Comparison of ENCODE assay signal across 27 cellular contexts in the genomic region with DNA sequence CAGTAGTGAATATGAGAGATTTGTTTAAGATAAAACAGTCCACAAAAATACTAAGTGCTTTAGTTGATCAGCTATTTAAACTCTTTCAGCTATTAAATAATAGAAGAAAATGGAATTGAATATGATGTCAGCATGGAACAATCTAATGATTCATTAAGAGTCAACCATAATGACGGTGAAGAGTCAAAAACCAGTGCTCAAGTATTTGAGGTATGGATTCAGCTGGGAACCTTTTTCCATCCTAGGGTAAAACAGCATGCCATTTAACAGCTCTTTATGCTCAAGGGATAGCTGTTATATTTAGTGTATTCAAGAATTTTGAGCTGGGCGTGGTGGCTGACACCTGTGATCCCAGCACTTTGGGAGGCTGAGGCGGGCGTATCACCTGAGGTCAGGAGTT. TPM values are rescaled to one million over a fixed set of nuclear protein-coding genes. Genes with fewer than 3 reads are reported as not detected.
DNase-seq lines count a peak whose midpoint lies in the region; TF ChIP-seq lines count a peak whose summit lies in the region.
"Had no signal": no experiment of that assay in that cellular context is flagged by ENCODE, and none has a peak within 500 bp of the region (broad histone marks: within the 10 kb centered on the region; RNA-seq: fewer than 3 reads in every experiment).

No MANE protein-coding gene starts in this region.

- H2BK5ac ChIP-seq in mesendoderm (ENCODE audit: low read length), result no peak overlapping the region

- H4K20me1 ChIP-seq in SK-N-SH (ENCODE audit: insufficient read depth), result no peaks in the 10 kb centered on the region

- H3K4me3 ChIP-seq in epithelial cell of esophagus (ENCODE audit: low read length) (no peak overlapping the region), mesendoderm (ENCODE audit: low read length) (no peak overlapping the region), breast epithelium (no peak overlapping the region), SK-N-SH (ENCODE audit: low read depth in 2 of 2, low read length in 1 of 2) (no peak overlapping the region)
- H3K4me3 ChIP-seq: hepatocyte, ovary, Peyer's patch, skin epidermis, suprapubic skin had no signal

- intact Hi-C loops in breast epithelium (cut with DNase I; ENCODE audit: low total_unique reads), result no loop called here

- no peak overlapping the region for H3K56ac ChIP-seq in mesendoderm (ENCODE audit: low read length)

- DNase-seq in EH (ENCODE audit: low read depth) (peak; percentile 64), RKO (ENCODE audit: low spot score) (peak; percentile 42), epithelial cell of esophagus (ENCODE audit: low read depth) (peak; percentile 46), mesendoderm (peak; percentile 16), breast epithelium (ENCODE audit: low spot score in 2 of 2) (no peak), SK-N-SH (no peak), OCI-M1 (lab: John Stamatoyannopoulos, UW) (no peak)
- DNase-seq in stimulated activated CD4-positive, alpha-beta T cell treated with anti-CD3 and anti-CD28 coated beads, Interleukin-4, amount 100 ng/mL, for 4 hours, result no peak
- DNase-seq: activated CD4-positive, alpha-beta T cell treated with anti-CD3 and anti-CD28 coated beads, Interleukin-2, amount 10 ng/mL, durations not matched to agents 24 days and 14 days; activated effector memory CD4-positive, alpha-beta T cell treated with Interleukin-2 at 50 U/mL for 16 hours; aorta; BE2C; CD8-positive, alpha-beta memory T cell; endodermal cell; H7; mammary epithelial cell; NCI-H1048; NCI-H2107; ovary; Peyer's patch; SIG-M5; stimulated activated naive CD4-positive, alpha-beta T cell; SW 1271; T-helper 9 cell had no signal

- no peak overlapping the region for H2BK15ac ChIP-seq in mesendoderm (replicated peaks; ENCODE audit: low read depth)

- H3K9me2 ChIP-seq in SK-N-SH, result no peaks in the 10 kb centered on the region

- TF ChIP-seq CTCF in epithelial cell of esophagus (IDR thresholded peaks at IDR 0.05; ENCODE audit: insufficient read depth, low read depth, low read length, missing control alignments) (no peak), breast epithelium (IDR thresholded peaks at IDR 0.05) (no peak), SK-N-SH (IDR thresholded peaks at IDR 0.05) (no peak)

- H4K5ac ChIP-seq in mesendoderm (ENCODE audit: low read length), result no peak overlapping the region

- no peak overlapping the region for H2BK120ac ChIP-seq in mesendoderm (ENCODE audit: low read depth, low read length)

- H4K8ac ChIP-seq in mesendoderm (ENCODE audit: low read depth, low read length), result no peak overlapping the region

- no peak for TF ChIP-seq EP300 in SK-N-SH (IDR thresholded peaks at IDR 0.05; ENCODE audit: borderline replicate concordance in 1 of 2, low read depth in 1 of 2, low read length in 1 of 2)

- H3K27ac ChIP-seq in mesendoderm (ENCODE audit: low read depth, low read length), result no peak overlapping the region
- no peak overlapping the region for H3K27ac ChIP-seq in breast epithelium
- H3K27ac ChIP-seq in SK-N-SH (ENCODE audit: low read depth in 2 of 2, low read length in 1 of 2), result no peak overlapping the region
- H3K27ac ChIP-seq: hepatocyte, ovary, Peyer's patch, skin epidermis, suprapubic skin had no signal

- H3K4me1 ChIP-seq in mesendoderm (ENCODE audit: control insufficient read depth, low read depth, low read length) (no peaks in the 10 kb centered on the region), breast epithelium (no peaks in the 10 kb centered on the region), SK-N-SH (ENCODE audit: control insufficient read depth in 1 of 2, insufficient read depth in 2 of 2, low read depth in 1 of 2, low read length in 1 of 2) (peaks cover 0 to 6% of the 10 kb centered on the region in 2 experiments; a peak in 1 of 4 replicates)
- H3K4me1 ChIP-seq: BE2C, Peyer's patch, suprapubic skin had no signal

- H2AK5ac ChIP-seq in mesendoderm (ENCODE audit: low read length), result no peak overlapping the region

- peaks cover 3% of the 10 kb centered on the region for H3F3A ChIP-seq in SK-N-SH (replicated peaks; ENCODE audit: insufficient read depth)

- H3K27me3 ChIP-seq in mesendoderm (ENCODE audit: insufficient read depth, low read length, poor library complexity) (no peaks in the 10 kb centered on the region), breast epithelium (no peaks in the 10 kb centered on the region), SK-N-SH (ENCODE audit: insufficient read depth) (no peaks in the 10 kb centered on the region)
- H3K27me3 ChIP-seq: BE2C, hepatocyte, ovary, Peyer's patch, suprapubic skin had no signal

- no peak overlapping the region for H2AFZ ChIP-seq in SK-N-SH (ENCODE audit: low read depth)
- H2AFZ ChIP-seq: hepatocyte had no signal

- no peak overlapping the region for H3K4ac ChIP-seq in mesendoderm (ENCODE audit: low read depth, low read length)

- H3K9me3 ChIP-seq in breast epithelium, result no peaks in the 10 kb centered on the region
- H3K9me3 ChIP-seq in SK-N-SH, result no peaks in the 10 kb centered on the region; the same call in 1 of the 2 replicates
- H3K9me3 ChIP-seq: BE2C, ovary, Peyer's patch, suprapubic skin had no signal

- H3K9ac ChIP-seq in mesendoderm (ENCODE audit: low read length) (no peak overlapping the region), SK-N-SH (no peak overlapping the region)

- TF ChIP-seq RAD21 in SK-N-SH (IDR thresholded peaks at IDR 0.05; ENCODE audit: low read length), result no peak

- no CpG with 5 or more reads among the region's 4 CpGs for WGBS in mesendoderm (ENCODE audit: extremely low coverage, insufficient coverage, low lambda C conversion rate)
- 91% methylated on average over 4 of the region's 4 CpGs for WGBS in SK-N-SH (ENCODE audit: low lambda C conversion rate)

- H3K4me2 ChIP-seq in mesendoderm (ENCODE audit: low read length), result no peak overlapping the region
- H3K4me2 ChIP-seq in SK-N-SH, result no peak overlapping the region
- H3K4me2 ChIP-seq: hepatocyte had no signal

- no peak for TF ChIP-seq POLR2A in breast epithelium (IDR thresholded peaks at IDR 0.05)

- H3K79me1 ChIP-seq in mesendoderm (ENCODE audit: low read length), result no peaks in the 10 kb centered on the region

- H3K23ac ChIP-seq in mesendoderm (ENCODE audit: low read length), result no peak overlapping the region

- H3K18ac ChIP-seq in mesendoderm (ENCODE audit: low read length), result no peak overlapping the region

- POLR2A ChIA-PET in SK-N-SH (lab: Yijun Ruan, JAX), result no interaction called here

- H3K36me3 ChIP-seq in mesendoderm (ENCODE audit: control insufficient read depth, insufficient read depth, low read length) (no peaks in the 10 kb centered on the region), breast epithelium (peaks cover 3% of the 10 kb centered on the region), SK-N-SH (replicated peaks in 1 of 2; ENCODE audit: control insufficient read depth in 1 of 2, insufficient read depth in 2 of 2, low read length in 1 of 2) (peaks cover 3 to 25% of the 10 kb centered on the region in 2 experiments)
- H3K36me3 ChIP-seq: BE2C, ovary had no signal

- CTCF ChIA-PET in SK-N-SH (lab: Yijun Ruan, JAX), result no interaction called here

- H3K79me2 ChIP-seq in mesendoderm (ENCODE audit: control insufficient read depth, insufficient read depth, low read length) (no peaks in the 10 kb centered on the region), SK-N-SH (ENCODE audit: insufficient read depth) (no peaks in the 10 kb centered on the region)
- H3K79me2 ChIP-seq: hepatocyte had no signal

TF ChIP-seq in SK-N-SH, 30 proteins besides CTCF, POLR2A, EP300 and RAD21 (continues in another document):
- TF ChIP-seq GABPA (IDR thresholded peaks at IDR 0.05; ENCODE audit: low read depth) (no peak), ELF1 (IDR thresholded peaks at IDR 0.05) (no peak), RFX5 (IDR thresholded peaks at IDR 0.05; ENCODE audit: low read length) (no peak), ZBTB33 (IDR thresholded peaks at IDR 0.05; ENCODE audit: borderline replicate concordance, low read depth) (no peak), FOXJ3 (CRISPR knock-in tag; IDR thresholded peaks at IDR 0.05) (no peak), JUND (IDR thresholded peaks at IDR 0.05) (no peak), NFIC (IDR thresholded peaks at IDR 0.05; ENCODE audit: borderline replicate concordance) (no peak), FOSL2 (IDR thresholded peaks at IDR 0.05; ENCODE audit: borderline replicate concordance, low read depth) (no peak), TEAD4 (IDR thresholded peaks at IDR 0.05; ENCODE audit: borderline replicate concordance, insufficient read depth) (no peak), POLR2AphosphoS5 (IDR thresholded peaks at IDR 0.05; ENCODE audit: low read depth, low read length) (no peak), RXRA (IDR thresholded peaks at IDR 0.05; ENCODE audit: borderline replicate concordance, low read depth) (no peak)
- TF ChIP-seq, protein P1, sequence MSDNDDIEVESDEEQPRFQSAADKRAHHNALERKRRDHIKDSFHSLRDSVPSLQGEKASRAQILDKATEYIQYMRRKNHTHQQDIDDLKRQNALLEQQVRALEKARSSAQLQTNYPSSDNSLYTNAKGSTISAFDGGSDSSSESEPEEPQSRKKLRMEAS (IDR thresholded peaks at IDR 0.05; ENCODE audit: low read depth), result no peak

RNA-seq across cellular contexts. Expression of gene CARF, which starts 29.7 kb away (rescaled TPM):
- 0.93 TPM for polyA plus RNA-seq in mesendoderm (2013, experiment 1 of 2)
- 0.97 TPM for polyA plus RNA-seq in mesendoderm (2013, experiment 2 of 2)
- total RNA-seq in breast epithelium, result 10 to 100 TPM; 16.6 to 28.2 (median 17.7) TPM
- polyA plus RNA-seq in SK-N-SH (2012; rRNA removed), result 4.6 and 8.3 TPM in 2 replicates
- 5.1 and 5.9 TPM in 2 replicates for polyA plus RNA-seq in SK-N-SH (2012; cell fraction: cytosol; rRNA removed)
- polyA plus RNA-seq in SK-N-SH (2012; cell fraction: nucleus; rRNA removed), result 9.4 and 21.3 TPM in 2 replicates

RNA-seq across cellular contexts. Expression of gene WDR12, which starts 30.3 kb away (rescaled TPM):
- 86.8 TPM for polyA plus RNA-seq in mesendoderm (2013, experiment 1 of 2)
- 91.1 TPM for polyA plus RNA-seq in mesendoderm (2013, experiment 2 of 2)
- 10 to 100 TPM; 11.5 to 32.8 (median 19.3) TPM for total RNA-seq in breast epithelium
- polyA plus RNA-seq in SK-N-SH (2012; rRNA removed), result 21.2 and 41.0 TPM in 2 replicates
- polyA plus RNA-seq in SK-N-SH (2012; cell fraction: cytosol; rRNA removed), result 38.0 and 46.9 TPM in 2 replicates
- polyA plus RNA-seq in SK-N-SH (2012; cell fraction: nucleus; rRNA removed), result 18.8 and 49.4 TPM in 2 replicates

Comparison
In these comparisons a context has a peak if more than half of its experiments do, and no peak if none do; other contexts are left out.
1. DNase-seq: peak in EH (single experiment), RKO (single experiment), epithelial cell of esophagus (single experiment) and mesendoderm (single experiment); none in stimulated activated CD4-positive, alpha-beta T cell treated with anti-CD3 and anti-CD28 coated beads, Interleukin-4, amount 100 ng/mL, for 4 hours (0 of 2), breast epithelium (0 of 2), SK-N-SH (single experiment) and OCI-M1 (single experiment).